28 cellular contexts compared by ENCODE assay signal in genomic region chr16:11123666-11124065, GRCh38.
DNase-seq lines count a peak whose midpoint lies in the region; FAIRE-seq and TF ChIP-seq lines count a peak whose summit lies in the region.
"Had no signal": no experiment of that assay in that cellular context is flagged by ENCODE, and none has a peak within 500 bp of the region (broad histone marks: within the 10 kb centered on the region; RNA-seq: fewer than 3 reads in every experiment).

No MANE protein-coding gene starts in this region.

- FAIRE-seq in astrocyte (lab: Jason Lieb, UNC), result no peak
- FAIRE-seq: A204.1, GM18507, HTR-8/SVneo had no signal

- H3K27ac Mint-ChIP-seq in activated naive CD4-positive, alpha-beta T cell treated with anti-CD3 and anti-CD28 coated beads, Interleukin-2, amount 10 ng/mL, durations not matched to agents 7 days and 5 days, result peak overlapping the region; percentile 53
- H3K27ac Mint-ChIP-seq in activated naive CD4-positive, alpha-beta T cell treated with anti-CD3 and anti-CD28 coated beads for 36 hours, result no peak overlapping the region
- H3K27ac Mint-ChIP-seq in astrocyte (ENCODE audit: unreplicated experiment), result peak overlapping the region; percentile 34

- peaks cover 60% of the 10 kb centered on the region for H3K36me3 Mint-ChIP-seq in activated naive CD4-positive, alpha-beta T cell treated with anti-CD3 and anti-CD28 coated beads, Interleukin-2, amount 10 ng/mL, durations not matched to agents 7 days and 5 days
- H3K36me3 Mint-ChIP-seq in activated naive CD4-positive, alpha-beta T cell treated with anti-CD3 and anti-CD28 coated beads for 36 hours (ENCODE audit: low read depth), result peaks cover 35% of the 10 kb centered on the region
- peaks cover 18% of the 10 kb centered on the region for H3K36me3 Mint-ChIP-seq in astrocyte (ENCODE audit: low read depth, unreplicated experiment)

- H3K9ac ChIP-seq in astrocyte (ENCODE audit: low read length), result no peak overlapping the region
- H3K9ac ChIP-seq: BLaER1, GM23248 had no signal

- no peaks in the 10 kb centered on the region for H3K9me3 ChIP-seq in astrocyte (ENCODE audit: insufficient read depth, low read depth, low read length)
- H3K9me3 ChIP-seq: BLaER1, Peyer's patch had no signal

- no peaks in the 10 kb centered on the region for H3K79me2 ChIP-seq in astrocyte (ENCODE audit: insufficient read depth, low read length)

- no peak overlapping the region for H3K4me3 Mint-ChIP-seq in activated naive CD4-positive, alpha-beta T cell treated with anti-CD3 and anti-CD28 coated beads, Interleukin-2, amount 10 ng/mL, durations not matched to agents 7 days and 5 days
- no peak overlapping the region for H3K4me3 Mint-ChIP-seq in activated naive CD4-positive, alpha-beta T cell treated with anti-CD3 and anti-CD28 coated beads for 36 hours
- H3K4me3 Mint-ChIP-seq in astrocyte (ENCODE audit: unreplicated experiment), result no peak overlapping the region
- H3K4me3 Mint-ChIP-seq: CD4-positive, CD25-positive, alpha-beta regulatory T cell had no signal

- peaks cover 29% of the 10 kb centered on the region for H3K4me1 Mint-ChIP-seq in activated naive CD4-positive, alpha-beta T cell treated with anti-CD3 and anti-CD28 coated beads, Interleukin-2, amount 10 ng/mL, durations not matched to agents 7 days and 5 days
- peaks cover 14% of the 10 kb centered on the region for H3K4me1 Mint-ChIP-seq in activated naive CD4-positive, alpha-beta T cell treated with anti-CD3 and anti-CD28 coated beads for 36 hours (ENCODE audit: low read depth)
- peaks cover 27% of the 10 kb centered on the region for H3K4me1 Mint-ChIP-seq in astrocyte (ENCODE audit: low read depth, unreplicated experiment)

- peaks cover 3% of the 10 kb centered on the region for H4K20me1 ChIP-seq in astrocyte (ENCODE audit: insufficient read depth, low read length)
- H4K20me1 ChIP-seq: BLaER1 had no signal

- intact Hi-C loops in activated naive CD4-positive, alpha-beta T cell treated with anti-CD3 and anti-CD28 coated beads for 36 hours (cut with micrococcal nuclease), result no loop called here

- no peak overlapping the region for H3K4me2 ChIP-seq in astrocyte (ENCODE audit: low read length)
- H3K4me2 ChIP-seq: BLaER1 had no signal

- in situ Hi-C loops in G401 (cut with HindIII; ENCODE audit: low sequenced_read_pairs), result no loop called here

- no peak overlapping the region for H3K4me3 ChIP-seq in astrocyte (ENCODE audit: insufficient read depth, low read depth, low read length)
- H3K4me3 ChIP-seq: BLaER1, GM23248, Peyer's patch, SK-N-MC had no signal

- H3K27ac ChIP-seq in astrocyte (ENCODE audit: low read depth, low read length), result no peak overlapping the region
- H3K27ac ChIP-seq: BLaER1, GM23248, Peyer's patch, SK-N-MC had no signal

- DNase-seq in activated naive CD4-positive, alpha-beta T cell treated with anti-CD3 and anti-CD28 coated beads, Interleukin-2, amount 10 ng/mL, durations not matched to agents 7 days and 5 days, result no peak
- no peak for DNase-seq in activated naive CD4-positive, alpha-beta T cell treated with anti-CD3 and anti-CD28 coated beads for 36 hours
- DNase-seq in astrocyte (ENCODE audit: low read depth) (no peak), mesenteric fat pad (ENCODE audit: low spot score) (peak; percentile 76), NOMO-1 (lab: John Stamatoyannopoulos, UW; ENCODE audit: unreplicated experiment in 2 of 2) (no peak), NCI-H187 (lab: John Stamatoyannopoulos, UW) (no peak), G401 (ENCODE audit: low spot score) (no peak)
- DNase-seq: CD4-positive, CD25-positive, alpha-beta regulatory T cell; DMS153; GM23248; H7; KG1; MM.1S; NCI-H1048; NCI-H1417; NCI-H1694; NCI-H2081; NCI-H2227 treated with DMSO at 0.1 percent for 48 hours; NCI-H510A; NCI-H69; OCI-M1; SIG-M5 had no signal

- no peaks in the 10 kb centered on the region for H3K27me3 ChIP-seq in astrocyte (ENCODE audit: insufficient read depth, low read length)
- H3K27me3 ChIP-seq: BLaER1, Peyer's patch had no signal

- no peaks in the 10 kb centered on the region for H3K9me3 Mint-ChIP-seq in activated naive CD4-positive, alpha-beta T cell treated with anti-CD3 and anti-CD28 coated beads, Interleukin-2, amount 10 ng/mL, durations not matched to agents 7 days and 5 days
- H3K9me3 Mint-ChIP-seq in activated naive CD4-positive, alpha-beta T cell treated with anti-CD3 and anti-CD28 coated beads for 36 hours, result no peaks in the 10 kb centered on the region
- H3K9me3 Mint-ChIP-seq in astrocyte (ENCODE audit: unreplicated experiment), result no peaks in the 10 kb centered on the region
- H3K9me3 Mint-ChIP-seq: CD4-positive, CD25-positive, alpha-beta regulatory T cell had no signal

- H2AFZ ChIP-seq in astrocyte (ENCODE audit: low read depth, low read length), result no peak overlapping the region
- H2AFZ ChIP-seq: GM23248 had no signal

- H3K27me3 Mint-ChIP-seq in activated naive CD4-positive, alpha-beta T cell treated with anti-CD3 and anti-CD28 coated beads, Interleukin-2, amount 10 ng/mL, durations not matched to agents 7 days and 5 days, result no peaks in the 10 kb centered on the region
- H3K27me3 Mint-ChIP-seq in activated naive CD4-positive, alpha-beta T cell treated with anti-CD3 and anti-CD28 coated beads for 36 hours (ENCODE audit: low read depth), result no peaks in the 10 kb centered on the region
- peaks cover 2% of the 10 kb centered on the region for H3K27me3 Mint-ChIP-seq in astrocyte (ENCODE audit: low read depth, unreplicated experiment)
- H3K27me3 Mint-ChIP-seq: CD4-positive, CD25-positive, alpha-beta regulatory T cell had no signal

- CTCF ChIA-PET in activated naive CD4-positive, alpha-beta T cell treated with anti-CD3 and anti-CD28 coated beads, Interleukin-2, amount 10 ng/mL, durations not matched to agents 7 days and 5 days (lab: Charles Lee), result no interaction called here
- CTCF ChIA-PET in activated naive CD4-positive, alpha-beta T cell treated with anti-CD3 and anti-CD28 coated beads for 36 hours (lab: Charles Lee), result no interaction called here

- H3K36me3 ChIP-seq in astrocyte (ENCODE audit: insufficient read depth, low read length), result peaks cover 9% of the 10 kb centered on the region

- peaks cover 17% of the 10 kb centered on the region for H3K4me1 ChIP-seq in astrocyte (ENCODE audit: insufficient read depth, low read length)
- H3K4me1 ChIP-seq: BLaER1 had no signal

- TF ChIP-seq CTCF in astrocyte (IDR thresholded peaks at IDR 0.05; ENCODE audit: insufficient read depth, low read depth, low read length), result no peak
